ENCODE assay signal across 8 cellular contexts in genomic region chr1:157363660-157364140, GRCh38.
A peak's percentile ranks its signal among the peaks of the same experiment; 100 is the strongest.
DNase-seq lines count a peak whose midpoint lies in the region; ATAC-seq and TF ChIP-seq lines count a peak whose summit lies in the region.

No MANE protein-coding gene starts in this region.

- no peak overlapping the region for H3K27ac Mint-ChIP-seq in CD14-positive monocyte

- no peak overlapping the region for H3K4me3 Mint-ChIP-seq in CD14-positive monocyte

- ATAC-seq in GM18519 (IDR thresholded peaks at IDR 0.05; ENCODE audit: low FRiP score, unreplicated experiment) (peak; percentile 62), HG03439 (IDR thresholded peaks at IDR 0.05; ENCODE audit: unreplicated experiment) (peak; percentile 72)

- H3K4me1 Mint-ChIP-seq in CD14-positive monocyte: peaks cover 18% of the 10 kb centered on the region

- H3K4me1 ChIP-seq in smooth muscle cell (ENCODE audit: low read depth): no peaks in the 10 kb centered on the region

- H2AFZ ChIP-seq in smooth muscle cell (ENCODE audit: low read depth): no peak overlapping the region

- H3K4me3 ChIP-seq in fibroblast of pulmonary artery (replicated peaks; ENCODE audit: low read depth, low read length) (no peak overlapping the region), smooth muscle cell (no peak overlapping the region)

- no peaks in the 10 kb centered on the region for H3K36me3 ChIP-seq in smooth muscle cell (ENCODE audit: low read depth)

- H3K27me3 ChIP-seq in smooth muscle cell (ENCODE audit: low read depth): no peaks in the 10 kb centered on the region

- no peaks in the 10 kb centered on the region for H3K9me3 Mint-ChIP-seq in CD14-positive monocyte

- no peaks in the 10 kb centered on the region for H3K79me2 ChIP-seq in smooth muscle cell (ENCODE audit: low read depth)

- 84% methylated on average over 7 of the region's 7 CpGs for WGBS in smooth muscle cell (ENCODE audit: low lambda C conversion rate)

- no peak overlapping the region for H3K9ac ChIP-seq in smooth muscle cell (ENCODE audit: low read depth)

- no peak overlapping the region for H3K27ac ChIP-seq in smooth muscle cell (ENCODE audit: low read depth)

- DNase-seq in CD14-positive monocyte (ENCODE audit: low spot score) (no peak), SHP77 treated with DMSO at 0.1 percent for 48 hours (lab: John Stamatoyannopoulos, UW) (peak; percentile 47), fibroblast of pulmonary artery (ENCODE audit: low read depth) (peak; percentile 40), smooth muscle cell (lab: John Stamatoyannopoulos, UW; ENCODE audit: unreplicated experiment) (no peak), DMS153 (lab: John Stamatoyannopoulos, UW) (no peak)
- no peak for DNase-seq in activated CD4-positive, CD25-positive, alpha-beta regulatory T cell treated with anti-CD3 and anti-CD28 coated beads, Interleukin-2, amount 50 U/mL, for 72 hours

- peak; percentile 72 for TF ChIP-seq CTCF in CD14-positive monocyte (IDR thresholded peaks at IDR 0.05)
- TF ChIP-seq CTCF in fibroblast of pulmonary artery (IDR thresholded peaks at IDR 0.05; ENCODE audit: low read length, missing control alignments): peak; percentile 72
- TF ChIP-seq CTCF in smooth muscle cell (IDR thresholded peaks at IDR 0.05; ENCODE audit: borderline replicate concordance, insufficient read depth, poor library complexity, severe bottlenecking): peak; percentile 53

- intact Hi-C loops in CD14-positive monocyte (cut with micrococcal nuclease): loop anchor here in 1 of 2 donors (10.0 kb wide), 1 partner anchor 169 kb away; no protein-coding TSS in a partner anchor

- no peaks in the 10 kb centered on the region for H3K9me3 ChIP-seq in smooth muscle cell (replicated peaks; ENCODE audit: low read depth)

- H3K4me2 ChIP-seq in smooth muscle cell: no peak overlapping the region

- no peaks in the 10 kb centered on the region for H3F3A ChIP-seq in smooth muscle cell (ENCODE audit: low read depth)

- H3K36me3 Mint-ChIP-seq in CD14-positive monocyte: no peaks in the 10 kb centered on the region

- no peaks in the 10 kb centered on the region for H4K20me1 ChIP-seq in smooth muscle cell (ENCODE audit: low read depth)

- peaks cover 0 to 6% (median 0%) of the 10 kb centered on the region in 3 donors for H3K27me3 Mint-ChIP-seq in CD14-positive monocyte (ENCODE audit: low read depth in 3 of 3)

Comparison
In these comparisons a context has a peak if more than half of its experiments do, and no peak if none do; other contexts are left out.
1. DNase-seq: peak in SHP77 treated with DMSO at 0.1 percent for 48 hours (single experiment) and fibroblast of pulmonary artery (single experiment); none in CD14-positive monocyte (single experiment), smooth muscle cell (single experiment), activated CD4-positive, CD25-positive, alpha-beta regulatory T cell treated with anti-CD3 and anti-CD28 coated beads, Interleukin-2, amount 50 U/mL, for 72 hours (single experiment) and DMS153 (single experiment).
2. Peak in every context shown above with its lines, with median percentiles within 50 percentile points of each other: CTCF ChIP-seq.